ENCODE assay signal across 2 cellular contexts in the genomic region with DNA sequence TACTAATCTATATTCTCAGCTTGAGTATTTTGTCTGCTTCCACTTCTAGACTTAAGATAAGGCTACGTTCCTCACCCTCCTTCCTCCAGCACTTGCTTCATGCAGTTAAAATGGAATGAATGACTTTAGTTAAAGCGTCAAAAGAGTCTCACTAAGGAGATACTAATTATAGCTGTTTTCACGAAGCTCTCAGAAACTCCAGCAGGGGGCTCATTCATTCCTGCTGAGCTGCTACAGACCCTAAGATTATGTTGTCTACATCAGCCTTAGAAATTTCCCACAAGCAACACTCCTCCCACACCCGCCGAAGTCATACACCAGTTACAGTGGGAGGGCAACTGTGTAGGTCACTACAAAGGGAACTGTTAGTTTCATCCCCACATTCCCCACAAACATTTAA.
TF ChIP-seq lines count a peak whose summit lies in the region.

No MANE protein-coding gene starts in this region.

TF ChIP-seq in GM12878, 131 proteins besides CTCF, POLR2A, EP300 and RAD21:
- peak; percentile 13; the same call in 1 of the 2 replicates for TF ChIP-seq SMC3 (IDR thresholded peaks at IDR 0.05; ENCODE audit: borderline replicate concordance, low read length)
- no peak for TF ChIP-seq ASH2L (IDR thresholded peaks at IDR 0.05; ENCODE audit: borderline replicate concordance, low read depth)
- no peak for TF ChIP-seq ZZZ3 (IDR thresholded peaks at IDR 0.05; ENCODE audit: control insufficient read depth, insufficient read length, low read depth)
- no peak for TF ChIP-seq HDGF (IDR thresholded peaks at IDR 0.05)
- TF ChIP-seq TCF3 (IDR thresholded peaks at IDR 0.05; ENCODE audit: borderline replicate concordance, insufficient read depth, low read depth, low read length): no peak
- no peak for TF ChIP-seq YBX1 (IDR thresholded peaks at IDR 0.05)
- no peak for TF ChIP-seq MTA3 (IDR thresholded peaks at IDR 0.05; ENCODE audit: borderline replicate concordance, low read length)
- no peak for TF ChIP-seq ESRRA (IDR thresholded peaks at IDR 0.05; ENCODE audit: low read length)
- TF ChIP-seq, protein P1, sequence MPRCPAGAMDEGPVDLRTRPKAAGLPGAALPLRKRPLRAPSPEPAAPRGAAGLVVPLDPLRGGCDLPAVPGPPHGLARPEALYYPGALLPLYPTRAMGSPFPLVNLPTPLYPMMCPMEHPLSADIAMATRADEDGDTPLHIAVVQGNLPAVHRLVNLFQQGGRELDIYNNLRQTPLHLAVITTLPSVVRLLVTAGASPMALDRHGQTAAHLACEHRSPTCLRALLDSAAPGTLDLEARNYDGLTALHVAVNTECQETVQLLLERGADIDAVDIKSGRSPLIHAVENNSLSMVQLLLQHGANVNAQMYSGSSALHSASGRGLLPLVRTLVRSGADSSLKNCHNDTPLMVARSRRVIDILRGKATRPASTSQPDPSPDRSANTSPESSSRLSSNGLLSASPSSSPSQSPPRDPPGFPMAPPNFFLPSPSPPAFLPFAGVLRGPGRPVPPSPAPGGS (IDR thresholded peaks at IDR 0.05; ENCODE audit: borderline replicate concordance, insufficient read depth, low read depth, low read length, poor library complexity, severe bottlenecking): no peak

TF ChIP-seq in neural cell, 6 proteins besides CTCF, POLR2A, EP300 and RAD21:
- TF ChIP-seq REST (IDR thresholded peaks at IDR 0.05; ENCODE audit: borderline replicate concordance): peak; percentile 32
- TF ChIP-seq TAF1 (IDR thresholded peaks at IDR 0.05; ENCODE audit: low read depth): no peak
- peak; percentile 78 for TF ChIP-seq POLR2AphosphoS5 (IDR thresholded peaks at IDR 0.05)
- TF ChIP-seq EZH2 (IDR thresholded peaks at IDR 0.05; ENCODE audit: borderline replicate concordance, insufficient read depth, low read length, poor library complexity, severe bottlenecking): no peak
- peak; percentile 41 for TF ChIP-seq SMC3 (conservative IDR thresholded peaks at IDR 0.05; ENCODE audit: poor library complexity)
